ENCODE assay signal across 18 cellular contexts in genomic region chr19:42045575-42045974, GRCh38. TPM values are rescaled to one million over a fixed set of nuclear protein-coding genes. Genes with fewer than 3 reads are reported as not detected.
DNase-seq lines count a peak whose midpoint lies in the region; ATAC-seq and TF ChIP-seq lines count a peak whose summit lies in the region.
"Had no signal": no experiment of that assay in that cellular context is flagged by ENCODE, and none has a peak within 500 bp of the region (broad histone marks: within the 10 kb centered on the region; RNA-seq: fewer than 3 reads in every experiment).

No MANE protein-coding gene starts in this region.

- H3K9ac ChIP-seq in mesendoderm (ENCODE audit: low read length): no peak overlapping the region
- H3K9ac ChIP-seq: BLaER1 had no signal

- peaks cover 1% of the 10 kb centered on the region for H3K36me3 ChIP-seq in mesendoderm (ENCODE audit: control insufficient read depth, insufficient read depth, low read length)
- H3K36me3 ChIP-seq: HAP-1 had no signal

- no peaks in the 10 kb centered on the region for H3K4me1 ChIP-seq in mesendoderm (ENCODE audit: control insufficient read depth, low read depth, low read length)
- H3K4me1 ChIP-seq: Caco-2, HAP-1 had no signal

- H3K27ac Mint-ChIP-seq in brain: peak overlapping the region in 3 of 5 experiments; percentile 27 to 100 (median 84)
- no peak overlapping the region for H3K27ac Mint-ChIP-seq in glutamatergic neuron (ENCODE audit: unreplicated experiment)
- H3K27ac Mint-ChIP-seq: B cell; CD8-positive, alpha-beta T cell; HFFc6 had no signal

- H3K4me1 Mint-ChIP-seq in brain (no peaks in the 10 kb centered on the region), glutamatergic neuron (ENCODE audit: low read depth, unreplicated experiment) (peaks cover 44% of the 10 kb centered on the region)

- no peaks in the 10 kb centered on the region for H3K27me3 ChIP-seq in mesendoderm (ENCODE audit: insufficient read depth, low read length, poor library complexity)
- H3K27me3 ChIP-seq: BLaER1 had no signal

- H3K4me3 Mint-ChIP-seq in brain: no peak overlapping the region
- peak overlapping the region; percentile 12 for H3K4me3 Mint-ChIP-seq in glutamatergic neuron (ENCODE audit: unreplicated experiment)
- H3K4me3 Mint-ChIP-seq: B cell; CD4-positive, CD25-positive, alpha-beta regulatory T cell; CD8-positive, alpha-beta T cell; HFFc6 had no signal

- H3K4me2 ChIP-seq in mesendoderm (ENCODE audit: low read length): no peak overlapping the region
- H3K4me2 ChIP-seq: BLaER1 had no signal

- no CpG with 5 or more reads among the region's 7 CpGs for whole genome bisulfite sequencing in mesendoderm (ENCODE audit: extremely low coverage, insufficient coverage, low lambda C conversion rate)

- no peak overlapping the region for H2AK5ac ChIP-seq in mesendoderm (ENCODE audit: low read length)

- no peak overlapping the region for H4K5ac ChIP-seq in mesendoderm (ENCODE audit: low read length)

- H3K27ac ChIP-seq in temporal lobe (ENCODE audit: low read depth, low read length) (peak overlapping the region; percentile 54), mesendoderm (ENCODE audit: low read depth, low read length) (no peak overlapping the region)
- H3K27ac ChIP-seq: BLaER1, C4-2B had no signal

- no peak overlapping the region for H4K8ac ChIP-seq in mesendoderm (ENCODE audit: low read depth, low read length)

- H3K4ac ChIP-seq in mesendoderm (ENCODE audit: low read depth, low read length): no peak overlapping the region

- H3K9me3 Mint-ChIP-seq in brain: no peaks in the 10 kb centered on the region
- H3K9me3 Mint-ChIP-seq in glutamatergic neuron (ENCODE audit: unreplicated experiment): peaks cover 7% of the 10 kb centered on the region
- H3K9me3 Mint-ChIP-seq: CD4-positive, CD25-positive, alpha-beta regulatory T cell; CD8-positive, alpha-beta T cell; HFFc6 had no signal

- H2BK15ac ChIP-seq in mesendoderm (replicated peaks; ENCODE audit: low read depth): no peak overlapping the region

- no peak overlapping the region for H2BK5ac ChIP-seq in mesendoderm (ENCODE audit: low read length)

- H2BK120ac ChIP-seq in mesendoderm (ENCODE audit: low read depth, low read length): no peak overlapping the region

- H3K36me3 Mint-ChIP-seq in brain (peaks cover 59% of the 10 kb centered on the region), glutamatergic neuron (ENCODE audit: unreplicated experiment) (no peaks in the 10 kb centered on the region)
- H3K36me3 Mint-ChIP-seq: CD4-positive, CD25-positive, alpha-beta regulatory T cell; CD8-positive, alpha-beta T cell had no signal

- no peaks in the 10 kb centered on the region for H3K79me2 ChIP-seq in mesendoderm (ENCODE audit: control insufficient read depth, insufficient read depth, low read length)

- H3K23ac ChIP-seq in mesendoderm (ENCODE audit: low read length): no peak overlapping the region

- no peaks in the 10 kb centered on the region for H3K79me1 ChIP-seq in mesendoderm (ENCODE audit: low read length)

- H3K56ac ChIP-seq in mesendoderm (ENCODE audit: low read length): no peak overlapping the region

- TF ChIP-seq CTCF in brain (conservative IDR thresholded peaks at IDR 0.05) (no peak), glutamatergic neuron (IDR thresholded peaks at IDR 0.05; ENCODE audit: partially characterized antibody, unreplicated experiment) (no peak)

- H3K4me3 ChIP-seq in mesendoderm (ENCODE audit: low read length): no peak overlapping the region
- H3K4me3 ChIP-seq: BLaER1, HAP-1 had no signal

- no peak overlapping the region for H3K18ac ChIP-seq in mesendoderm (ENCODE audit: low read length)

- DNase-seq in glutamatergic neuron (no peak), NCI-H146 (lab: John Stamatoyannopoulos, UW) (no peak), mesendoderm (no peak)
- DNase-seq: Caco-2; CD4-positive, CD25-positive, alpha-beta regulatory T cell; CD8-positive, alpha-beta T cell; DMS153; DND-41; GOT3; HFFc6 had no signal

- no peaks in the 10 kb centered on the region for H3K27me3 Mint-ChIP-seq in brain
- H3K27me3 Mint-ChIP-seq in glutamatergic neuron (ENCODE audit: unreplicated experiment): peaks cover 2% of the 10 kb centered on the region
- H3K27me3 Mint-ChIP-seq: B cell had no signal

- ATAC-seq in GM19452 (IDR thresholded peaks at IDR 0.05; ENCODE audit: unreplicated experiment): no peak
- ATAC-seq: CD8-positive, alpha-beta T cell had no signal

RNA-seq across cellular contexts. Expression of gene GRIK5, which starts 24.4 kb away (rescaled TPM):
- polyA plus RNA-seq in brain (ENCODE audit: insufficient read depth, low read depth, low replicate concordance): 56.5 TPM
- total RNA-seq in glutamatergic neuron (ENCODE audit: unreplicated experiment) (79.1 TPM), temporal lobe (37.1 TPM)
- 13.3 TPM for polyA plus RNA-seq in mesendoderm (2013, experiment 1 of 2)
- polyA plus RNA-seq in mesendoderm (2013, experiment 2 of 2): 12.9 TPM

RNA-seq across cellular contexts. Expression of gene ZNF574, which starts 30.4 kb away (rescaled TPM):
- 17.8 TPM for polyA plus RNA-seq in brain (ENCODE audit: insufficient read depth, low read depth, low replicate concordance)
- total RNA-seq in glutamatergic neuron (ENCODE audit: unreplicated experiment) (24.1 TPM), temporal lobe (9.8 TPM)
- 14.4 TPM for polyA plus RNA-seq in mesendoderm (2013, experiment 1 of 2)
- polyA plus RNA-seq in mesendoderm (2013, experiment 2 of 2): 14.1 TPM

RNA-seq across cellular contexts. Expression of gene ATP1A3, which starts 51.5 kb away (rescaled TPM):
- 213 TPM for polyA plus RNA-seq in brain (ENCODE audit: insufficient read depth, low read depth, low replicate concordance)
- total RNA-seq in glutamatergic neuron (ENCODE audit: unreplicated experiment): 650 TPM
- 200 TPM for total RNA-seq in temporal lobe
- 5.4 TPM for polyA plus RNA-seq in mesendoderm (2013, experiment 1 of 2)
- 5.5 TPM for polyA plus RNA-seq in mesendoderm (2013, experiment 2 of 2)
- polyA plus RNA-seq: AG04450 had no signal
